In genomic region chr12:128408669-128409068, GRCh38 we compare ENCODE assay signal across 20 cellular contexts.
DNase-seq lines count a peak whose midpoint lies in the region; ATAC-seq and TF ChIP-seq lines count a peak whose summit lies in the region.
"Had no signal": no experiment of that assay in that cellular context is flagged by ENCODE, and none has a peak within 500 bp of the region (broad histone marks: within the 10 kb centered on the region; RNA-seq: fewer than 3 reads in every experiment).

No MANE protein-coding gene starts in this region.

- no peaks in the 10 kb centered on the region for H3K9me3 ChIP-seq in upper lobe of right lung

- TF ChIP-seq CTCF in upper lobe of right lung (IDR thresholded peaks at IDR 0.05), result no peak

- DNase-seq in G401 (ENCODE audit: low spot score) (peak; percentile 41), cerebellar cortex (ENCODE audit: low spot score) (peak; percentile 24), medulla oblongata (ENCODE audit: extremely low spot score) (peak; percentile 15), putamen (ENCODE audit: low spot score) (peak; percentile 54), upper lobe of right lung (no peak), NCI-H146 (lab: John Stamatoyannopoulos, UW) (no peak)
- DNase-seq: GF-D8, H7, HFFc6, KBM-7, NCI-H1092, NCI-H1436, NCI-H1930, NCI-H226, NCI-H510A treated with DMSO at 0.1 percent for 48 hours, NCI-H748 treated with DMSO at 0.1 percent for 48 hours, OCI-M1 had no signal

- no peak overlapping the region for H3K4me3 ChIP-seq in upper lobe of right lung
- H3K4me3 ChIP-seq: SJSA1 had no signal

- no peaks in the 10 kb centered on the region for H3K4me1 ChIP-seq in upper lobe of right lung
- H3K4me1 ChIP-seq: SJSA1 had no signal

- intact Hi-C loops in upper lobe of right lung (cut with DNase I), result no loop called here

- in situ Hi-C loops in G401 (cut with HindIII; ENCODE audit: low sequenced_read_pairs), result no loop called here

- ATAC-seq in upper lobe of right lung (no peak), HG03097 (IDR thresholded peaks at IDR 0.05; ENCODE audit: low FRiP score, unreplicated experiment) (no peak)
- ATAC-seq: Right ventricle myocardium inferior had no signal

- H3K27me3 ChIP-seq in upper lobe of right lung, result no peaks in the 10 kb centered on the region
- H3K27me3 ChIP-seq: SJSA1 had no signal

- no peak overlapping the region for H3K27ac ChIP-seq in upper lobe of right lung
- H3K27ac ChIP-seq: SJSA1 had no signal

- H3K36me3 ChIP-seq in upper lobe of right lung, result no peaks in the 10 kb centered on the region
- H3K36me3 ChIP-seq: SJSA1 had no signal

Comparison
In these comparisons a context has a peak if more than half of its experiments do, and no peak if none do; other contexts are left out.
1. DNase-seq: peak in G401 (single experiment), cerebellar cortex (single experiment), medulla oblongata (single experiment) and putamen (single experiment); none in upper lobe of right lung (single experiment) and NCI-H146 (single experiment).